1 cellular context compared by ENCODE assay signal in the genomic region with DNA sequence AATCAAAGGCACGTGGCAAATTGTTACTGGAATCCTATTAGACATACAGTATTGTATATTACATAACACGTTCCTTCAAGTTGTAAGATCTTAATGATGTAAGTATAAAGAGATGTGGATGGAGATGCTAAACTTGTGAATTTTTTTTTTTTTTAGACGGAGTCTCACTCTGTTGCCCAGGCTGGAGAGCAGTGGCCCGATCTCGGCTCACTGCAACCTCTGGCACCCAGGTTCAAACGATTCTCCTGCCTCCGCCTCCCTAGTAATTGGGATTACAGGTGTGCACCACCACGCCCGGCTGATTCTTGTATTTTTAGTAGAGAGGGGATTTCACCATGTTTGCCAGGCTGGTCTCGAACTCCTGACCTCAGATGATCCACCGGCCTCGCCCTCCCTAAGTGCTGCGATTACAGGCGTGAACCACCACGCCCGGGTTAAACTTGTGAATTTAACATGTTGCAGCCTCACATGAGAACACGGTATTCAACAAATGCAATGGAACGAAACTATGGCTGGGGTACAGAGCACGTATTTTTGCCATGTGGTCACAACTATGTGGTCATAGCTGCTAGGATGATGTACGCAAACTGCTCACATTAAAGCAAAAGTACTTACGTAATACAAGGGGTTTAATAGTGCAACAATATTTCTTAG.
A peak's percentile ranks its signal among the peaks of the same experiment; 100 is the strongest.
TF ChIP-seq lines count a peak whose summit lies in the region.

No MANE protein-coding gene starts in this region.

TF ChIP-seq in HepG2, 621 proteins besides CTCF, POLR2A, EP300 and RAD21 (continues in another document):
- TF ChIP-seq SRSF1 (optimal IDR thresholded peaks at IDR 0.05; ENCODE audit: low read depth, low read length) (no peak), HNRNPLL (IDR thresholded peaks at IDR 0.05; ENCODE audit: low read depth, low read length, poor library complexity, severe bottlenecking) (peak; percentile 46), CEBPB (IDR thresholded peaks at IDR 0.05; ENCODE audit: borderline replicate concordance, low read depth, low read length) (peak; percentile 69), RFXANK (CRISPR knock-in tag; IDR thresholded peaks at IDR 0.05) (no peak; the same call in 1 of the 2 replicates), MYC (CRISPR knock-in tag; IDR thresholded peaks at IDR 0.05; ENCODE audit: borderline replicate concordance) (0 out of 2 replicates have a peak, but pooled peaks have one; percentile 1), KLF12 (CRISPR knock-in tag; IDR thresholded peaks at IDR 0.05; ENCODE audit: borderline replicate concordance) (no peak), ZNF607 (CRISPR knock-in tag; IDR thresholded peaks at IDR 0.05; ENCODE audit: borderline replicate concordance) (peak; percentile 73; the same call in 1 of the 2 replicates), CBX1 (IDR thresholded peaks at IDR 0.05; ENCODE audit: low read depth) (no peak), KLF15 (CRISPR knock-in tag; IDR thresholded peaks at IDR 0.05; ENCODE audit: borderline replicate concordance) (no peak), ZNF839 (CRISPR knock-in tag; IDR thresholded peaks at IDR 0.05; ENCODE audit: borderline replicate concordance) (no peak), HOXA9 (CRISPR knock-in tag; IDR thresholded peaks at IDR 0.05; ENCODE audit: borderline replicate concordance) (0 out of 2 replicates have a peak, but pooled peaks have one; percentile 58), ADNP (CRISPR knock-in tag; IDR thresholded peaks at IDR 0.05) (0 out of 2 replicates have a peak, but pooled peaks have one; percentile 60), ZMYM4 (CRISPR knock-in tag; IDR thresholded peaks at IDR 0.05) (no peak), ZBTB43 (CRISPR knock-in tag; conservative IDR thresholded peaks at IDR 0.05) (no peak), BCLAF1 (IDR thresholded peaks at IDR 0.05) (no peak), ZNF563 (CRISPR knock-in tag; IDR thresholded peaks at IDR 0.05) (0 out of 2 replicates have a peak, but pooled peaks have one; percentile 36), ZNF460 (CRISPR knock-in tag; IDR thresholded peaks at IDR 0.05; ENCODE audit: borderline replicate concordance) (peak; percentile 79), ZNF737 (CRISPR knock-in tag; IDR thresholded peaks at IDR 0.05; ENCODE audit: borderline replicate concordance) (no peak), ZNF121 (CRISPR knock-in tag; IDR thresholded peaks at IDR 0.05) (peak; percentile 9; the same call in 1 of the 2 replicates), CHD4 (IDR thresholded peaks at IDR 0.05; ENCODE audit: borderline replicate concordance, low read length) (peak; percentile 75; the same call in 1 of the 2 replicates), ZMYM3 (CRISPR knock-in tag; IDR thresholded peaks at IDR 0.05) (peak; percentile 61), ZBTB21 (CRISPR knock-in tag; IDR thresholded peaks at IDR 0.05) (peak; percentile 95), ZNF746 (CRISPR knock-in tag; IDR thresholded peaks at IDR 0.05) (no peak), ZNF788 (CRISPR knock-in tag; IDR thresholded peaks at IDR 0.05; ENCODE audit: borderline replicate concordance) (no peak), ZNF431 (CRISPR knock-in tag; IDR thresholded peaks at IDR 0.05; ENCODE audit: borderline replicate concordance, low read depth) (0 out of 2 replicates have a peak, but pooled peaks have one; percentile 68), ZFP36 (IDR thresholded peaks at IDR 0.05; ENCODE audit: borderline replicate concordance, low read depth, low read length, partially characterized antibody) (no peak), ATF7 (IDR thresholded peaks at IDR 0.05) (peak; percentile 51; the same call in 1 of the 2 replicates), ATF7 (CRISPR knock-in tag; IDR thresholded peaks at IDR 0.05) (no peak), ZFP37 (CRISPR knock-in tag; IDR thresholded peaks at IDR 0.05; ENCODE audit: borderline replicate concordance) (0 out of 2 replicates have a peak, but pooled peaks have one; percentile 51), CEBPG (CRISPR knock-in tag; IDR thresholded peaks at IDR 0.05) (peak; percentile 56; the same call in 1 of the 2 replicates), FOSL1 (CRISPR knock-in tag; IDR thresholded peaks at IDR 0.05; ENCODE audit: borderline replicate concordance) (no peak), ISX (CRISPR knock-in tag; conservative IDR thresholded peaks at IDR 0.05) (no peak), ZMYM2 (CRISPR knock-in tag; IDR thresholded peaks at IDR 0.05) (peak; percentile 82; the same call in 1 of the 2 replicates), ZEB1 (IDR thresholded peaks at IDR 0.05; ENCODE audit: insufficient replicate concordance, low read depth) (peak; percentile 13), ZC3H4 (CRISPR knock-in tag; IDR thresholded peaks at IDR 0.05; ENCODE audit: borderline replicate concordance) (peak; percentile 97), SP2 (CRISPR knock-in tag; IDR thresholded peaks at IDR 0.05) (no peak), ZNF3 (CRISPR knock-in tag; IDR thresholded peaks at IDR 0.05) (peak; percentile 20; the same call in 1 of the 2 replicates), ZNF280D (CRISPR knock-in tag; IDR thresholded peaks at IDR 0.05) (0 out of 2 replicates have a peak, but pooled peaks have one; percentile 9), ZBED4 (CRISPR knock-in tag; IDR thresholded peaks at IDR 0.05; ENCODE audit: borderline replicate concordance) (no peak), ZNF24 (IDR thresholded peaks at IDR 0.05) (no peak), BCL6 (CRISPR knock-in tag; IDR thresholded peaks at IDR 0.05) (no peak), HOXA3 (CRISPR knock-in tag; IDR thresholded peaks at IDR 0.05) (peak; percentile 52; the same call in 1 of the 2 replicates), SPEN (CRISPR knock-in tag; IDR thresholded peaks at IDR 0.05; ENCODE audit: low read depth) (0 out of 2 replicates have a peak, but pooled peaks have one; percentile 4), ZNF775 (CRISPR knock-in tag; IDR thresholded peaks at IDR 0.05; ENCODE audit: borderline replicate concordance) (no peak), NCOA2 (CRISPR knock-in tag; IDR thresholded peaks at IDR 0.05) (no peak)
- TF ChIP-seq, protein P1, sequence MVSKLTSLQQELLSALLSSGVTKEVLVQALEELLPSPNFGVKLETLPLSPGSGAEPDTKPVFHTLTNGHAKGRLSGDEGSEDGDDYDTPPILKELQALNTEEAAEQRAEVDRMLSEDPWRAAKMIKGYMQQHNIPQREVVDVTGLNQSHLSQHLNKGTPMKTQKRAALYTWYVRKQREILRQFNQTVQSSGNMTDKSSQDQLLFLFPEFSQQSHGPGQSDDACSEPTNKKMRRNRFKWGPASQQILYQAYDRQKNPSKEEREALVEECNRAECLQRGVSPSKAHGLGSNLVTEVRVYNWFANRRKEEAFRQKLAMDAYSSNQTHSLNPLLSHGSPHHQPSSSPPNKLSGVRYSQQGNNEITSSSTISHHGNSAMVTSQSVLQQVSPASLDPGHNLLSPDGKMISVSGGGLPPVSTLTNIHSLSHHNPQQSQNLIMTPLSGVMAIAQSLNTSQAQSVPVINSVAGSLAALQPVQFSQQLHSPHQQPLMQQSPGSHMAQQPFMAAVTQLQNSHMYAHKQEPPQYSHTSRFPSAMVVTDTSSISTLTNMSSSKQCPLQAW (CRISPR knock-in tag; IDR thresholded peaks at IDR 0.05), result peak; percentile 17
- TF ChIP-seq, protein P2, sequence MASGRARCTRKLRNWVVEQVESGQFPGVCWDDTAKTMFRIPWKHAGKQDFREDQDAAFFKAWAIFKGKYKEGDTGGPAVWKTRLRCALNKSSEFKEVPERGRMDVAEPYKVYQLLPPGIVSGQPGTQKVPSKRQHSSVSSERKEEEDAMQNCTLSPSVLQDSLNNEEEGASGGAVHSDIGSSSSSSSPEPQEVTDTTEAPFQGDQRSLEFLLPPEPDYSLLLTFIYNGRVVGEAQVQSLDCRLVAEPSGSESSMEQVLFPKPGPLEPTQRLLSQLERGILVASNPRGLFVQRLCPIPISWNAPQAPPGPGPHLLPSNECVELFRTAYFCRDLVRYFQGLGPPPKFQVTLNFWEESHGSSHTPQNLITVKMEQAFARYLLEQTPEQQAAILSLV (CRISPR knock-in tag; IDR thresholded peaks at IDR 0.05; ENCODE audit: borderline replicate concordance), result 0 out of 2 replicates have a peak, but pooled peaks have one; percentile 14
- TF ChIP-seq, protein P3, sequence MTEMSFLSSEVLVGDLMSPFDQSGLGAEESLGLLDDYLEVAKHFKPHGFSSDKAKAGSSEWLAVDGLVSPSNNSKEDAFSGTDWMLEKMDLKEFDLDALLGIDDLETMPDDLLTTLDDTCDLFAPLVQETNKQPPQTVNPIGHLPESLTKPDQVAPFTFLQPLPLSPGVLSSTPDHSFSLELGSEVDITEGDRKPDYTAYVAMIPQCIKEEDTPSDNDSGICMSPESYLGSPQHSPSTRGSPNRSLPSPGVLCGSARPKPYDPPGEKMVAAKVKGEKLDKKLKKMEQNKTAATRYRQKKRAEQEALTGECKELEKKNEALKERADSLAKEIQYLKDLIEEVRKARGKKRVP (CRISPR knock-in tag; IDR thresholded peaks at IDR 0.05), result no peak; a peak in 1 of 4 replicates
